17 cellular contexts compared by ENCODE assay signal in the genomic region with DNA sequence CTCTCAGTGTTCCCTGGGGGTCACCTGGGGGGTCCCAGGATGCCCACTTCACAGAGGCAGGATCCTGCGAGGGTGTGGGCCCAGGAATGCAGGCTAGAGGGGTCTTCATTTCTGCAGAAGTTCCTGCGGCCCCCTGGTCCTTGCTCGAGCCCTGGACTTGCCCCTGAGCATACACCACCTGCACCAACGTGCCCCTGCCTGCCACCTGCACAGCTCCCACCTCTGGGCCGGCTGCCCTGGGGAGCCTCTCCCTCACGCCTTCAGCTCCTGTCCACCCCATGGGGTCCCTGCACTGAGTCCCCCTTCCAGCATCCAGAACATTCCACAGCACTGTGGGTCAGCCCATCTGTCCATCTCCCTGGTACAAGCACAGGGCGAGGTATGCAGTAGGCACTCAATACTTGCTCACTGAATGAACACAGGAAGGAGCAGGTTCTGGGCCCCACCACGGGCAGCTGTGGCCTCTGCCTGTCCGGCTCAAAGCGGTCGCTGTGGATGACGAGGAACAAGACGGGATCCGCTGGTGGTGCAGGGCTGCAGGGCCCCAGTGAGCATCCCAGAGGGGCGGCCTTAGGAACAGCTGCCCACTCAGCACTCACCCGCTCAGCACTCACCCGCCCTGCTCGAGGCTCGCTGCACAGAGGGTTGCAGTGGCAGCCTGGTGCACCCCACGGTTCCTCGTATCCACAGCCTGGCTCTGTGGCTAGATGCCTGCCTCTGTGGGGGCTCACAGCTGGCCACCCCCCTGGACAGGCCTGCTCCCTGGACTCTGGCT.
DNase-seq lines count a peak whose midpoint lies in the region; ATAC-seq and TF ChIP-seq lines count a peak whose summit lies in the region.
"Had no signal": no experiment of that assay in that cellular context is flagged by ENCODE, and none has a peak within 500 bp of the region (broad histone marks: within the 10 kb centered on the region; RNA-seq: fewer than 3 reads in every experiment).

No MANE protein-coding gene starts in this region.

- H3K36me3 Mint-ChIP-seq in type B pancreatic cell, result no peaks in the 10 kb centered on the region

- no peak overlapping the region for H2BK12ac ChIP-seq in mesenchymal stem cell (ENCODE audit: low read length in 2 of 2)

- H4K8ac ChIP-seq in mesenchymal stem cell (ENCODE audit: low read length), result no peak overlapping the region

- H3K14ac ChIP-seq in mesenchymal stem cell (ENCODE audit: low read length in 2 of 2), result no peak overlapping the region

- no peaks in the 10 kb centered on the region for H3K4me1 Mint-ChIP-seq in type B pancreatic cell (ENCODE audit: unreplicated experiment)

- H3K27me3 Mint-ChIP-seq in type B pancreatic cell, result peaks cover 6% of the 10 kb centered on the region
- H3K27me3 Mint-ChIP-seq: CD4-positive, CD25-positive, alpha-beta regulatory T cell had no signal

- peaks cover 6% of the 10 kb centered on the region for H3K79me1 ChIP-seq in mesenchymal stem cell (replicated peaks; ENCODE audit: low read length, poor library complexity, severe bottlenecking)

- H4K91ac ChIP-seq in mesenchymal stem cell (ENCODE audit: low read length), result peak overlapping the region; percentile 35

- 91 to 94% (median 92%) methylated on average over 16 to 21 of the region's 21 CpGs for WGBS in heart left ventricle, 4 donors
- WGBS in mesenchymal stem cell, result 91% methylated on average over 21 of the region's 21 CpGs

- H3K9me3 Mint-ChIP-seq in type B pancreatic cell, result peaks cover 6% of the 10 kb centered on the region

- H3K4me2 ChIP-seq in mesenchymal stem cell (ENCODE audit: low read length, poor library complexity, severe bottlenecking), result no peak overlapping the region

- H3K23ac ChIP-seq in mesenchymal stem cell (ENCODE audit: low read length in 2 of 2), result no peak overlapping the region

- no peak overlapping the region for H3K18ac ChIP-seq in mesenchymal stem cell (ENCODE audit: low read depth in 1 of 2, low read length in 2 of 2)

- H3K4me3 ChIP-seq in heart left ventricle, result no peak overlapping the region
- H3K4me3 ChIP-seq in NB4 (ENCODE audit: low read depth, low read length), result no peak overlapping the region
- H3K4me3 ChIP-seq in mesenchymal stem cell (ENCODE audit: insufficient read depth in 1 of 2, low read depth in 1 of 2, low read length in 2 of 2), result no peak overlapping the region
- H3K4me3 ChIP-seq: GM12878, GM23248, MG63 had no signal

- no peak overlapping the region for H3K27ac Mint-ChIP-seq in type B pancreatic cell

- H2AFZ ChIP-seq in mesenchymal stem cell (ENCODE audit: low read depth, low read length), result no peak overlapping the region
- H2AFZ ChIP-seq: GM23248 had no signal

- H3K27ac ChIP-seq in heart left ventricle, result no peak overlapping the region
- no peak overlapping the region for H3K27ac ChIP-seq in mesenchymal stem cell (ENCODE audit: low read length, poor library complexity, severe bottlenecking)
- H3K27ac ChIP-seq: GM23248 had no signal

- H3K36me3 ChIP-seq in heart left ventricle (peaks cover 0 to 12% (median 0%) of the 10 kb centered on the region in 9 donors), mesenchymal stem cell (ENCODE audit: control insufficient read depth in 1 of 2, insufficient read depth in 2 of 2, low read depth in 1 of 2, low read length in 2 of 2) (peaks cover 21 to 59% of the 10 kb centered on the region in 2 experiments)
- H3K36me3 ChIP-seq: MG63 had no signal

- no peak overlapping the region for H2BK120ac ChIP-seq in mesenchymal stem cell (ENCODE audit: low read depth, low read length)

- no peak overlapping the region for H2AK5ac ChIP-seq in mesenchymal stem cell (ENCODE audit: low read length, severe bottlenecking)

- H3K9me3 ChIP-seq in heart left ventricle (peaks cover 0 to 25% (median 7%) of the 10 kb centered on the region in 12 donors), mesenchymal stem cell (ENCODE audit: control insufficient read depth, low read length) (peaks cover 11% of the 10 kb centered on the region)

- DNase-seq in left ventricle myocardium superior, result peak; percentile 24
- no peak for DNase-seq in heart left ventricle
- peak; percentile 72 for DNase-seq in NB4 (ENCODE audit: low read depth)
- no peak for DNase-seq in mesenchymal stem cell
- DNase-seq in ureter (ENCODE audit: low spot score), result peak; percentile 36
- DNase-seq in type B pancreatic cell (ENCODE audit: extremely low spot score, unreplicated experiment), result no peak
- no peak for DNase-seq in medulla oblongata (ENCODE audit: extremely low spot score)
- no peak for DNase-seq in globus pallidus (ENCODE audit: low spot score)
- DNase-seq: CD4-positive, CD25-positive, alpha-beta regulatory T cell; GM23248; MG63; NCI-H1417 treated with DMSO at 0.1 percent for 48 hours; NCI-H2029 treated with DMSO at 0.1 percent for 48 hours; NCI-H510A treated with DMSO at 0.1 percent for 48 hours; Right ventricle myocardium superior had no signal

- H2BK5ac ChIP-seq in mesenchymal stem cell (ENCODE audit: low read depth, low read length, poor library complexity, severe bottlenecking), result no peak overlapping the region

- H3K4me3 Mint-ChIP-seq in type B pancreatic cell, result no peak overlapping the region
- H3K4me3 Mint-ChIP-seq: CD4-positive, CD25-positive, alpha-beta regulatory T cell had no signal

- TF ChIP-seq POLR2A in heart left ventricle (IDR thresholded peaks at IDR 0.05), result no peak
- TF ChIP-seq POLR2A in NB4 (IDR thresholded peaks at IDR 0.05; ENCODE audit: extremely low read depth, insufficient read length), result no peak

- no peak overlapping the region for H3K4ac ChIP-seq in mesenchymal stem cell (ENCODE audit: low read depth in 1 of 2, low read length in 2 of 2)

- H3K27me3 ChIP-seq in heart left ventricle, result no peaks in the 10 kb centered on the region
- H3K27me3 ChIP-seq in mesenchymal stem cell (ENCODE audit: control insufficient read depth in 1 of 2, insufficient read depth in 1 of 2, low read length in 2 of 2), result no peaks in the 10 kb centered on the region
- H3K27me3 ChIP-seq: MG63 had no signal

- no peak overlapping the region for H2BK15ac ChIP-seq in mesenchymal stem cell (ENCODE audit: low read depth, poor library complexity, severe bottlenecking)

- H3K4me1 ChIP-seq in heart left ventricle (no peaks in the 10 kb centered on the region), mesenchymal stem cell (ENCODE audit: control insufficient read depth, insufficient read depth, low read depth, low read length) (peaks cover 33% of the 10 kb centered on the region)

- ATAC-seq in left ventricle myocardium superior, result no peak
- ATAC-seq in heart left ventricle, result no peak
- ATAC-seq: Panc1 had no signal

- intact Hi-C loops in left ventricle myocardium superior (cut with micrococcal nuclease) (no loop called here), heart left ventricle (cut with DNase I) (no loop called here)

- TF ChIP-seq CTCF in heart left ventricle (IDR thresholded peaks at IDR 0.05) (no peak), NB4 (IDR thresholded peaks at IDR 0.05; ENCODE audit: low read depth, low read length) (no peak), type B pancreatic cell (conservative IDR thresholded peaks at IDR 0.05) (no peak)

- no peak overlapping the region for H3K9ac ChIP-seq in mesenchymal stem cell (ENCODE audit: low read length)
- H3K9ac ChIP-seq: GM23248 had no signal

Comparison
In these comparisons a context has a peak if more than half of its experiments do, and no peak if none do; other contexts are left out.
1. DNase-seq: peak in left ventricle myocardium superior (single experiment), NB4 (single experiment) and ureter (single experiment); none in heart left ventricle (0 of 5), mesenchymal stem cell (single experiment), type B pancreatic cell (single experiment), medulla oblongata (single experiment) and globus pallidus (single experiment).